In genomic region chr1:223363057-223363855, GRCh38 we compare ENCODE assay signal across 8 cellular contexts. TPM values are rescaled to one million over a fixed set of nuclear protein-coding genes. Genes with fewer than 3 reads are reported as not detected.
DNase-seq lines count a peak whose midpoint lies in the region; ATAC-seq and TF ChIP-seq lines count a peak whose summit lies in the region.

No MANE protein-coding gene starts in this region.

- H3K27me3 ChIP-seq in BJ (ENCODE audit: control insufficient read depth, insufficient read depth, low read length) (peaks cover 30% of the 10 kb centered on the region), tibial nerve (peaks cover 0 to 61% of the 10 kb centered on the region in 2 donors)

- TF ChIP-seq CTCF in BJ (IDR thresholded peaks at IDR 0.05; ENCODE audit: insufficient read depth, low read depth, low read length) (no peak), endothelial cell (IDR thresholded peaks at IDR 0.05; ENCODE audit: unreplicated experiment) (no peak), tibial nerve (IDR thresholded peaks at IDR 0.05) (no peak)

- DNase-seq in BJ (ENCODE audit: low read depth) (no peak), endothelial cell (ENCODE audit: low spot score) (peak; percentile 28), myocyte (ENCODE audit: low read depth) (peak; percentile 80), tibial nerve (ENCODE audit: low spot score in 2 of 2) (no peak)
- peak; percentile 36 for DNase-seq in activated CD4-positive, alpha-beta memory T cell treated with anti-CD3 and anti-CD28 coated beads for 36 hours

- H3K27ac ChIP-seq in tibial nerve: no peak overlapping the region

- peak overlapping the region; percentile 81 for H3K4me3 Mint-ChIP-seq in activated CD4-positive, alpha-beta memory T cell treated with anti-CD3 and anti-CD28 coated beads for 36 hours
- H3K4me3 Mint-ChIP-seq in endothelial cell (ENCODE audit: unreplicated experiment): peak overlapping the region; percentile 91

- H3K36me3 Mint-ChIP-seq in activated CD4-positive, alpha-beta memory T cell treated with anti-CD3 and anti-CD28 coated beads for 36 hours: no peaks in the 10 kb centered on the region
- H3K36me3 Mint-ChIP-seq in endothelial cell (ENCODE audit: low read depth, unreplicated experiment): no peaks in the 10 kb centered on the region

- no peak for TF ChIP-seq RAD21 in Ishikawa (IDR thresholded peaks at IDR 0.05; ENCODE audit: low read depth)

- H3K9me3 Mint-ChIP-seq in activated CD4-positive, alpha-beta memory T cell treated with anti-CD3 and anti-CD28 coated beads for 36 hours: no peaks in the 10 kb centered on the region
- no peaks in the 10 kb centered on the region for H3K9me3 Mint-ChIP-seq in endothelial cell (ENCODE audit: unreplicated experiment)

- POLR2A ChIA-PET in BJ (lab: Charles Lee): no interaction called here
- POLR2A ChIA-PET in activated CD4-positive, alpha-beta memory T cell treated with anti-CD3 and anti-CD28 coated beads for 36 hours (lab: Charles Lee): interaction anchor here (0.7 to 1.0 kb wide), 2 partner anchors 33 to 271 kb away, joined by 3 read pairs; no protein-coding TSS in a partner anchor

- H3K4me3 ChIP-seq in BJ (ENCODE audit: low read depth, low read length) (peak overlapping the region; percentile 11; the same call in 1 of the 2 replicates), tibial nerve (peak overlapping the region in 3 of 4 donors; percentile 26 to 57 (median 41))

- H3K27me3 Mint-ChIP-seq in activated CD4-positive, alpha-beta memory T cell treated with anti-CD3 and anti-CD28 coated beads for 36 hours: peaks cover 12% of the 10 kb centered on the region
- peaks cover 7% of the 10 kb centered on the region for H3K27me3 Mint-ChIP-seq in endothelial cell (ENCODE audit: unreplicated experiment)

- H3K36me3 ChIP-seq in BJ (ENCODE audit: control insufficient read depth, insufficient read depth, low read length): no peaks in the 10 kb centered on the region
- H3K36me3 ChIP-seq in tibial nerve: no peaks in the 10 kb centered on the region

- ATAC-seq in HG03097 (IDR thresholded peaks at IDR 0.05; ENCODE audit: low FRiP score, unreplicated experiment) (no peak), GM19452 (IDR thresholded peaks at IDR 0.05; ENCODE audit: unreplicated experiment) (no peak)

- H3K4me1 ChIP-seq in tibial nerve: peaks cover 0 to 26% (median 11%) of the 10 kb centered on the region in 4 donors

- no peak for TF ChIP-seq POLR2A in tibial nerve (IDR thresholded peaks at IDR 0.05)

- H3K4me1 Mint-ChIP-seq in activated CD4-positive, alpha-beta memory T cell treated with anti-CD3 and anti-CD28 coated beads for 36 hours (ENCODE audit: low read depth): peaks cover 13% of the 10 kb centered on the region
- H3K4me1 Mint-ChIP-seq in endothelial cell (ENCODE audit: unreplicated experiment): peaks cover 10% of the 10 kb centered on the region

- 1 to 2% methylated on average over 21 to 38 of the region's 44 CpGs for WGBS in tibial nerve, 2 donors

- TF ChIP-seq EP300 in Ishikawa (IDR thresholded peaks at IDR 0.05; ENCODE audit: borderline replicate concordance): no peak
- no peak for TF ChIP-seq EP300 in tibial nerve (IDR thresholded peaks at IDR 0.05)

- H3K9me3 ChIP-seq in tibial nerve: no peaks in the 10 kb centered on the region

- no peak overlapping the region for H3K27ac Mint-ChIP-seq in activated CD4-positive, alpha-beta memory T cell treated with anti-CD3 and anti-CD28 coated beads for 36 hours
- no peak overlapping the region for H3K27ac Mint-ChIP-seq in endothelial cell (ENCODE audit: unreplicated experiment)

- CTCF ChIA-PET in BJ (lab: Yijun Ruan, JAX): interaction anchor here (1.1 kb wide), 1 partner anchor 14 kb away, joined by 4 read pairs; no protein-coding TSS in a partner anchor
- CTCF ChIA-PET in activated CD4-positive, alpha-beta memory T cell treated with anti-CD3 and anti-CD28 coated beads for 36 hours (lab: Charles Lee): interaction anchor here (1.4 to 2.8 kb wide), 2 partner anchors 226 to 230 kb away, joined by 3 to 17 read pairs; no protein-coding TSS in a partner anchor

- intact Hi-C loops in activated CD4-positive, alpha-beta memory T cell treated with anti-CD3 and anti-CD28 coated beads for 36 hours (cut with micrococcal nuclease): loop anchor here (10.0 kb wide), 1 partner anchor 118 kb away; no protein-coding TSS in a partner anchor

TF ChIP-seq in Ishikawa, 13 proteins besides CTCF, POLR2A, EP300 and RAD21:
- TF ChIP-seq ZBTB7A (IDR thresholded peaks at IDR 0.05; ENCODE audit: low read depth) (0 out of 2 replicates have a peak, but pooled peaks have one; percentile 68), NFIC (IDR thresholded peaks at IDR 0.05) (no peak), FOXM1 (IDR thresholded peaks at IDR 0.05; ENCODE audit: borderline replicate concordance, low read depth) (no peak), USF1 (IDR thresholded peaks at IDR 0.05) (no peak), TCF12 (IDR thresholded peaks at IDR 0.05; ENCODE audit: low read depth) (no peak)

RNA-seq across cellular contexts. Expression of gene SUSD4, which starts 0.7 kb away (rescaled TPM):
- 0.16 and 0.32 TPM in 2 replicates for polyA plus RNA-seq in BJ (2011; rRNA removed)
- polyA minus RNA-seq in BJ (2011; rRNA and poly(A)+ RNA removed): 0.26 and 3.0 TPM in 2 replicates
- under 1 TPM; 0.82 to 0.83 TPM for total RNA-seq in activated CD4-positive, alpha-beta memory T cell treated with anti-CD3 and anti-CD28 coated beads for 36 hours
- total RNA-seq in endothelial cell (ENCODE audit: unreplicated experiment) (18.5 TPM), myocyte (2.0 and 4.1 TPM in 2 replicates), tibial nerve (not detected)
- 2.4 TPM for polyA plus RNA-seq in myocyte (2012)

RNA-seq across cellular contexts. Expression of gene CCDC185, which starts 30.0 kb away (rescaled TPM):
- not detected in 2 replicates for polyA plus RNA-seq in BJ (2011; rRNA removed)
- not detected in 2 replicates for polyA minus RNA-seq in BJ (2011; rRNA and poly(A)+ RNA removed)
- not detected for total RNA-seq in activated CD4-positive, alpha-beta memory T cell treated with anti-CD3 and anti-CD28 coated beads for 36 hours
- total RNA-seq in endothelial cell (ENCODE audit: unreplicated experiment) (not detected), myocyte (not detected in 2 replicates), tibial nerve (not detected)
- not detected for polyA plus RNA-seq in myocyte (2012)

Comparison
In these comparisons a context has a peak if more than half of its experiments do, and no peak if none do; other contexts are left out.
1. DNase-seq: peak in activated CD4-positive, alpha-beta memory T cell treated with anti-CD3 and anti-CD28 coated beads for 36 hours (single experiment), endothelial cell (single experiment) and myocyte (single experiment); none in BJ (single experiment) and tibial nerve (0 of 2).